In the genomic region with DNA sequence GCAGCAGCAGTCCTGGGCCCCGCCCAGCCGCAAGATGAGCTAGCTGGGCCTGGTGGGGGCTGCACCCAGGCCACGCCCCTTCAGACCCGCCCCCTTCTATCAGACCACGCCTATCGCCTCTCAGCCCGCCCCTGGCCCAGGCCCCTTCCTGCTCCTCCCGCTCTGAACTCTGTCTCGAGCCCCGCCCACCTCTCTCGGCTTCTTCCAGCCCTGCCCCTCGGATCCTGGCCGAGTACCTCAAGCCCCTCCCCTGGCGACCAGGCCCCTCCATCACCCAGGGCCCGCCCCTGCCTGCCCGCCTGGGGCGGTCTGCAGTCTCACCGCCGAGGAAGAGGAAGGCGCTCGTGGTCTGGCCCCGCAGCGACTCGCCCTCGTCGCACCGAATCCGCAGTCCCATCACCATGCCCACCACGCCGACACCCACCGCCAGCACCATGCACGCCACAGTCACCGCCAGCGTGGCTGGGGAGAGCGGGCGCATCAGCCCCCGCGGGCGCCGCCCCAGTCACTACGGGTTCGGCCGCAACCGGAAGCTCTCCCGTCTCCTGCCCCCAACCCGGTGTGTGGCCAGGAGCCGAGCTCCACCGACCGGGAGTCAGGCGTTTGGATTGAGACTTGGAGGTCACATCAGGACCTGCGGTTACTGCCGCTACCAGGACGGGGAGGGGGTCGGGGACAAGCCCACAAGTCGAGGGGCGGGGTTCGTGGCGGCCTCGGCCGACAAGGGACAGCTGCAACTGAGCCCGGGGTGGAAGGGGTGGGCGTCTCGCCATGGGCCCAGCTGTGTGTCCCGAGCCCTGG, we compare ENCODE assay signal across 1 cellular context.
A peak's percentile ranks its signal among the peaks of the same experiment; 100 is the strongest.
TF ChIP-seq lines count a peak whose summit lies in the region.

No MANE protein-coding gene starts in this region.

TF ChIP-seq in HepG2, 621 proteins besides CTCF, POLR2A, EP300 and RAD21 (continued from another document and continues in another):
- 0 out of 2 replicates have a peak, but pooled peaks have one; percentile 64 for TF ChIP-seq ZNF646 (CRISPR knock-in tag; IDR thresholded peaks at IDR 0.05)
- TF ChIP-seq SMAD9 (CRISPR knock-in tag; IDR thresholded peaks at IDR 0.05) = peak; percentile 76; the same call in 1 of the 2 replicates
- 0 out of 2 replicates have a peak, but pooled peaks have one; percentile 31 for TF ChIP-seq SATB2 (CRISPR knock-in tag; IDR thresholded peaks at IDR 0.05)
- no peak for TF ChIP-seq ZBTB1 (CRISPR knock-in tag; IDR thresholded peaks at IDR 0.05; ENCODE audit: borderline replicate concordance)
- no peak for TF ChIP-seq GLMP (CRISPR knock-in tag; IDR thresholded peaks at IDR 0.05; ENCODE audit: borderline replicate concordance)
- 0 out of 2 replicates have a peak, but pooled peaks have one; percentile 46 for TF ChIP-seq SNAI1 (CRISPR knock-in tag; IDR thresholded peaks at IDR 0.05; ENCODE audit: borderline replicate concordance)
- no peak for TF ChIP-seq JDP2 (CRISPR knock-in tag; IDR thresholded peaks at IDR 0.05; ENCODE audit: borderline replicate concordance)
- no peak for TF ChIP-seq ZFP1 (CRISPR knock-in tag; IDR thresholded peaks at IDR 0.05)
- TF ChIP-seq ZNF337 (CRISPR knock-in tag; IDR thresholded peaks at IDR 0.05; ENCODE audit: borderline replicate concordance, low read depth) = no peak
- TF ChIP-seq, protein P1, sequence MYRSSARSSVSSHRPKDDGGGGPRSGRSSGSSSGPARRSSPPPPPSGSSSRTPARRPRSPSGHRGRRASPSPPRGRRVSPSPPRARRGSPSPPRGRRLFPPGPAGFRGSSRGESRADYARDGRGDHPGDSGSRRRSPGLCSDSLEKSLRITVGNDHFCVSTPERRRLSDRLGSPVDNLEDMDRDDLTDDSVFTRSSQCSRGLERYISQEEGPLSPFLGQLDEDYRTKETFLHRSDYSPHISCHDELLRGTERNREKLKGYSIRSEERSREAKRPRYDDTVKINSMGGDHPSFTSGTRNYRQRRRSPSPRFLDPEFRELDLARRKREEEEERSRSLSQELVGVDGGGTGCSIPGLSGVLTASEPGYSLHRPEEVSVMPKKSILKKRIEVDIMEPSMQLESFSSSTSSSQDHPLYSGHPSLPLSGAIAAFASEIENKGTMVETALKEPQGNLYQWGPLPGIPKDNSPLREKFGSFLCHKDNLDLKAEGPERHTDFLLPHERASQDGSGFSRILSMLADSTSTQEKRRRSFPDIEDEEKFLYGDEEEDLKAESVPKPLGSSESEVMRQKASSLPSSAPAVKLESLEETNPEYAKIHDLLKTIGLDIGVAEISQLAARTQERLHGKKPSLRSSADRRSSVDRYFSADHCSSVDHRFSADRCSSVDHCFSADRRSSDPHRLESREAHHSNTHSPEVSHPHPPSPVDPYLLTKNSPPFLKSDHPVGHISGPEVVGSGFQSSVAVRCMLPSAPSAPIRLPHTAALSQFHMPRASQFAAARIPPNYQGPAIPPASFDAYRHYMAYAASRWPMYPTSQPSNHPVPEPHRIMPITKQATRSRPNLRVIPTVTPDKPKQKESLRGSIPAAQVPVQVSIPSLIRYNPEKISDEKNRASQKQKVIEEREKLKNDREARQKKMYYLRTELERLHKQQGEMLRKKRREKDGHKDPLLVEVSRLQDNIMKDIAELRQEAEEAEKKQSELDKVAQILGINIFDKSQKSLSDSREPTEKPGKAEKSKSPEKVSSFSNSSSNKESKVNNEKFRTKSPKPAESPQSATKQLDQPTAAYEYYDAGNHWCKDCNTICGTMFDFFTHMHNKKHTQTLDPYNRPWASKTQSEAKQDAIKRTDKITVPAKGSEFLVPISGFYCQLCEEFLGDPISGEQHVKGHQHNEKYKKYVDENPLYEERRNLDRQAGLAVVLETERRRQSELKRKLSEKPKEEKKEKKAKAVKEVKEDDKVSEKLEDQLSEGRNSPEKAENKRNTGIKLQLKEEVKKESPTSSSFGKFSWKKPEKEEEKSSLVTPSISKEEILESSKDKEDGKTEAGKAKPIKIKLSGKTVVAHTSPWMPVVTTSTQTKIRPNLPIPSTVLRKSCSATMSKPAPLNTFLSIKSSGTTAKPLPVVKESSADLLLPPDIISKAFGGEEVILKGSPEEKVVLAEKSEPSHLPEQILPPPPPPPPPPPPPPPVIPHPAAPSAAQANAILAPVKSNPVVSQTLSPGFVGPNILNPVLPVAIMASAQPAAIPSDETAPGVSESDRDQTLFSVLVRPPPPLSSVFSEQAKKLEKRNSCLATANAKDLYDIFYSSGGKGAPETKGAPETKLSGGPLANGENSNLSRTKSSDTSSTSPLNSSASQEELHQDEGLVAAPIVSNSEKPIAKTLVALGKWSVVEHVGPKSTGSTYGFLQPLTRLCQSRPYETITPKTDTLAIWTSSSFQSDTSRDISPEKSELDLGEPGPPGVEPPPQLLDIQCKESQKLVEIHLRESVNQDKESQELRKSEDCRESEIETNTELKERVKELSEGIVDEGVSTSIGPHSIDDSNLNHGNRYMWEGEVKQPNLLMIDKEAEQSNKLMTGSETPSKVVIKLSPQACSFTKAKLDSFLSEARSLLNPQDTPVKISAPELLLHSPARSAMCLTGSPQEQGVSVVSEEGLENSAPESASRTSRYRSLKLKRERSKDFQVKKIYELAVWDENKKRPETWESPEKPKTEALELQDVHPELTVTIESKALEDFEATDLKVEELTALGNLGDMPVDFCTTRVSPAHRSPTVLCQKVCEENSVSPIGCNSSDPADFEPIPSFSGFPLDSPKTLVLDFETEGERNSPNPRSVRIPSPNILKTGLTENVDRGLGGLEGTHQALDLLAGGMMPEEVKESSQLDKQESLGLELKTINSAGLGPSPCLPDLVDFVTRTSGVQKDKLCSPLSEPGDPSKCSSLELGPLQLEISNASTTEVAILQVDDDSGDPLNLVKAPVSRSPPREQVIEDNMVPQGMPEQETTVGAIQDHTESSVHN (CRISPR knock-in tag; IDR thresholded peaks at IDR 0.05) = 0 out of 2 replicates have a peak, but pooled peaks have one; percentile 85
- TF ChIP-seq ZNF225 (CRISPR knock-in tag; IDR thresholded peaks at IDR 0.05) = peak; percentile 31; the same call in 1 of the 2 replicates
- TF ChIP-seq FOXP4 (CRISPR knock-in tag; IDR thresholded peaks at IDR 0.05) = no peak; the same call in none of the 2 replicates
- peak; percentile 10; the same call in 1 of the 2 replicates for TF ChIP-seq TFAP4 (IDR thresholded peaks at IDR 0.05; ENCODE audit: borderline replicate concordance, low read depth)
- no peak for TF ChIP-seq FOXP1 (IDR thresholded peaks at IDR 0.05)
- TF ChIP-seq FOXP1 (CRISPR knock-in tag; IDR thresholded peaks at IDR 0.05) = no peak
- TF ChIP-seq JUN (CRISPR knock-in tag; IDR thresholded peaks at IDR 0.05) = no peak
- TF ChIP-seq ZNF652 (CRISPR knock-in tag; IDR thresholded peaks at IDR 0.05; ENCODE audit: borderline replicate concordance, low read depth) = no peak
- TF ChIP-seq, protein P2, sequence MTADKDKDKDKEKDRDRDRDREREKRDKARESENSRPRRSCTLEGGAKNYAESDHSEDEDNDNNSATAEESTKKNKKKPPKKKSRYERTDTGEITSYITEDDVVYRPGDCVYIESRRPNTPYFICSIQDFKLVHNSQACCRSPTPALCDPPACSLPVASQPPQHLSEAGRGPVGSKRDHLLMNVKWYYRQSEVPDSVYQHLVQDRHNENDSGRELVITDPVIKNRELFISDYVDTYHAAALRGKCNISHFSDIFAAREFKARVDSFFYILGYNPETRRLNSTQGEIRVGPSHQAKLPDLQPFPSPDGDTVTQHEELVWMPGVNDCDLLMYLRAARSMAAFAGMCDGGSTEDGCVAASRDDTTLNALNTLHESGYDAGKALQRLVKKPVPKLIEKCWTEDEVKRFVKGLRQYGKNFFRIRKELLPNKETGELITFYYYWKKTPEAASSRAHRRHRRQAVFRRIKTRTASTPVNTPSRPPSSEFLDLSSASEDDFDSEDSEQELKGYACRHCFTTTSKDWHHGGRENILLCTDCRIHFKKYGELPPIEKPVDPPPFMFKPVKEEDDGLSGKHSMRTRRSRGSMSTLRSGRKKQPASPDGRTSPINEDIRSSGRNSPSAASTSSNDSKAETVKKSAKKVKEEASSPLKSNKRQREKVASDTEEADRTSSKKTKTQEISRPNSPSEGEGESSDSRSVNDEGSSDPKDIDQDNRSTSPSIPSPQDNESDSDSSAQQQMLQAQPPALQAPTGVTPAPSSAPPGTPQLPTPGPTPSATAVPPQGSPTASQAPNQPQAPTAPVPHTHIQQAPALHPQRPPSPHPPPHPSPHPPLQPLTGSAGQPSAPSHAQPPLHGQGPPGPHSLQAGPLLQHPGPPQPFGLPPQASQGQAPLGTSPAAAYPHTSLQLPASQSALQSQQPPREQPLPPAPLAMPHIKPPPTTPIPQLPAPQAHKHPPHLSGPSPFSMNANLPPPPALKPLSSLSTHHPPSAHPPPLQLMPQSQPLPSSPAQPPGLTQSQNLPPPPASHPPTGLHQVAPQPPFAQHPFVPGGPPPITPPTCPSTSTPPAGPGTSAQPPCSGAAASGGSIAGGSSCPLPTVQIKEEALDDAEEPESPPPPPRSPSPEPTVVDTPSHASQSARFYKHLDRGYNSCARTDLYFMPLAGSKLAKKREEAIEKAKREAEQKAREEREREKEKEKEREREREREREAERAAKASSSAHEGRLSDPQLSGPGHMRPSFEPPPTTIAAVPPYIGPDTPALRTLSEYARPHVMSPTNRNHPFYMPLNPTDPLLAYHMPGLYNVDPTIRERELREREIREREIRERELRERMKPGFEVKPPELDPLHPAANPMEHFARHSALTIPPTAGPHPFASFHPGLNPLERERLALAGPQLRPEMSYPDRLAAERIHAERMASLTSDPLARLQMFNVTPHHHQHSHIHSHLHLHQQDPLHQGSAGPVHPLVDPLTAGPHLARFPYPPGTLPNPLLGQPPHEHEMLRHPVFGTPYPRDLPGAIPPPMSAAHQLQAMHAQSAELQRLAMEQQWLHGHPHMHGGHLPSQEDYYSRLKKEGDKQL (CRISPR knock-in tag; IDR thresholded peaks at IDR 0.05; ENCODE audit: low read depth) = no peak
- no peak for TF ChIP-seq SNAPC5 (CRISPR knock-in tag; IDR thresholded peaks at IDR 0.05; ENCODE audit: borderline replicate concordance)
- TF ChIP-seq ZNF570 (CRISPR knock-in tag; IDR thresholded peaks at IDR 0.05; ENCODE audit: borderline replicate concordance) = no peak
- TF ChIP-seq SIX1 (CRISPR knock-in tag; IDR thresholded peaks at IDR 0.05; ENCODE audit: borderline replicate concordance) = no peak; the same call in 1 of the 2 replicates
- TF ChIP-seq ZNF234 (CRISPR knock-in tag; conservative IDR thresholded peaks at IDR 0.05) = peak; percentile 71; the same call in 1 of the 2 replicates
